29 cellular contexts compared by ENCODE assay signal in the genomic region with DNA sequence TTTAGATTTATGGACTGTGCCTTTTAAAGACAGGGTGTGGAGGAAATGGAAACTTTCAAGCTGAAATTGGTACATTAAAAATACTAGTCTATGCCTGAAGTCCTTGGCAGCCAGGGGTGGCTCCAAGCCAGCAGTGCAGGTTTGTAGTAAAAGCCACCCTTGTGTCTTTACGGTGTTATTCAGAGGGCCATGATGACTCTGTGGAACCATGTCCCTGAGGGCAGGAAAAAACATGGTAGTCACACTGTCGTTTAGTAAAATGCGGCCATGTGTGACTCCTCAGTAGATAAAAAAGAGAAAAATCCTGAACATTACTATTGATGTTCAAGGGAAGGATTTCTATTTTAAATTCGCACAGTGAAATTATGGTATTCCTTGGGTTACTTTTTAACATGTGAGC. TPM values are rescaled to one million over a fixed set of nuclear protein-coding genes. Genes with fewer than 3 reads are reported as not detected.
DNase-seq lines count a peak whose midpoint lies in the region; ATAC-seq and TF ChIP-seq lines count a peak whose summit lies in the region.
"Had no signal": no experiment of that assay in that cellular context is flagged by ENCODE, and none has a peak within 500 bp of the region (broad histone marks: within the 10 kb centered on the region; RNA-seq: fewer than 3 reads in every experiment).

No MANE protein-coding gene starts in this region.

- no peak for TF ChIP-seq CTCF in CD4-positive, alpha-beta T cell (IDR thresholded peaks at IDR 0.05)
- TF ChIP-seq CTCF in dorsolateral prefrontal cortex (IDR thresholded peaks at IDR 0.05 in 54 of 56, conservative IDR thresholded peaks at IDR 0.05 in 2 of 56; ENCODE audit: low read depth in 1 of 56, partially characterized antibody in 56 of 56) (no peak), thyroid gland (IDR thresholded peaks at IDR 0.05) (no peak)

- no peak overlapping the region for H2AFZ ChIP-seq in mesenchymal stem cell (ENCODE audit: low read depth, low read length)

- no peak overlapping the region for H2BK5ac ChIP-seq in mesenchymal stem cell (ENCODE audit: low read depth, low read length, poor library complexity, severe bottlenecking)

- peaks cover 55% of the 10 kb centered on the region for H3K4me1 Mint-ChIP-seq in CD4-positive, alpha-beta T cell (ENCODE audit: low read depth)
- peaks cover 26 to 65% (median 54%) of the 10 kb centered on the region in 4 donors for H3K4me1 Mint-ChIP-seq in naive thymus-derived CD8-positive, alpha-beta T cell

- peaks cover 22% of the 10 kb centered on the region for H3K79me1 ChIP-seq in mesenchymal stem cell (replicated peaks; ENCODE audit: low read length, poor library complexity, severe bottlenecking)

- no peaks in the 10 kb centered on the region for H3K27me3 ChIP-seq in CD4-positive, alpha-beta T cell (ENCODE audit: control insufficient read depth, insufficient read depth, low read length)
- no peaks in the 10 kb centered on the region for H3K27me3 ChIP-seq in dorsolateral prefrontal cortex
- no peaks in the 10 kb centered on the region for H3K27me3 ChIP-seq in mesenchymal stem cell (ENCODE audit: control insufficient read depth in 1 of 2, insufficient read depth in 1 of 2, low read length in 2 of 2)
- H3K27me3 ChIP-seq in thyroid gland = no peaks in the 10 kb centered on the region
- H3K27me3 ChIP-seq: adrenal gland, BE2C, body of pancreas had no signal

- WGBS in mesenchymal stem cell = 91% methylated on average over 4 of the region's 4 CpGs
- WGBS in thyroid gland, 2 donors = 62 to 67% methylated on average over 4 of the region's 4 CpGs

- no peak overlapping the region for H3K18ac ChIP-seq in mesenchymal stem cell (ENCODE audit: low read depth in 1 of 2, low read length in 2 of 2)

- H3K36me3 ChIP-seq in mesenchymal stem cell (ENCODE audit: control insufficient read depth in 1 of 2, insufficient read depth in 2 of 2, low read depth in 1 of 2, low read length in 2 of 2) (peaks cover 12 to 41% of the 10 kb centered on the region in 2 experiments), thyroid gland (peaks cover 0 to 2% of the 10 kb centered on the region in 2 donors)
- H3K36me3 ChIP-seq: BE2C had no signal

- no peaks in the 10 kb centered on the region for H3K9me3 ChIP-seq in CD4-positive, alpha-beta T cell (ENCODE audit: control insufficient read depth, low read length)
- no peaks in the 10 kb centered on the region for H3K9me3 ChIP-seq in mesenchymal stem cell (ENCODE audit: control insufficient read depth, low read length)
- H3K9me3 ChIP-seq in thyroid gland = no peaks in the 10 kb centered on the region
- H3K9me3 ChIP-seq: adrenal gland, BE2C, body of pancreas, Caco-2, psoas muscle had no signal

- peak overlapping the region; percentile 15 for H3K27ac Mint-ChIP-seq in CD4-positive, alpha-beta T cell
- peak overlapping the region in 1 of 10 donors; percentile 19 for H3K27ac Mint-ChIP-seq in naive thymus-derived CD8-positive, alpha-beta T cell
- H3K27ac Mint-ChIP-seq: activated CD8-positive, alpha-beta T cell treated with anti-CD3 and anti-CD28 coated beads for 36 hours; activated naive CD4-positive, alpha-beta T cell treated with anti-CD3 and anti-CD28 coated beads, Interleukin-2, amount 10 ng/mL, durations not matched to agents 7 days and 5 days; mesothelial cell of epicardium; naive B cell had no signal

- peaks cover 3% of the 10 kb centered on the region for H3K4me1 ChIP-seq in mesenchymal stem cell (ENCODE audit: control insufficient read depth, insufficient read depth, low read depth, low read length)
- H3K4me1 ChIP-seq in thyroid gland = peaks cover 8 to 19% of the 10 kb centered on the region in 2 donors
- H3K4me1 ChIP-seq: BE2C, Caco-2 had no signal

- no peak overlapping the region for H2BK12ac ChIP-seq in mesenchymal stem cell (ENCODE audit: low read length in 2 of 2)

- no peak overlapping the region for H4K91ac ChIP-seq in mesenchymal stem cell (ENCODE audit: low read length)

- no peak overlapping the region for H3K4ac ChIP-seq in mesenchymal stem cell (ENCODE audit: low read depth in 1 of 2, low read length in 2 of 2)

- no peak overlapping the region for H3K4me2 ChIP-seq in mesenchymal stem cell (ENCODE audit: low read length, poor library complexity, severe bottlenecking)

- H2AK5ac ChIP-seq in mesenchymal stem cell (ENCODE audit: low read length, severe bottlenecking) = no peak overlapping the region

- H3K4me3 ChIP-seq in dorsolateral prefrontal cortex (peak overlapping the region in 4 of 59 donors; percentile 0 to 31 (median 11)), mesenchymal stem cell (ENCODE audit: insufficient read depth in 1 of 2, low read depth in 1 of 2, low read length in 2 of 2) (no peak overlapping the region), thyroid gland (replicated peaks in 1 of 3) (no peak overlapping the region)
- H3K4me3 ChIP-seq: adrenal gland, body of pancreas, psoas muscle had no signal

- no peak for DNase-seq in CD4-positive, alpha-beta T cell
- DNase-seq in dorsolateral prefrontal cortex (no peak), mesenchymal stem cell (no peak), thyroid gland (peak; percentile 67 to 78), germinal center (ENCODE audit: low spot score) (no peak), NCI-H524 (lab: John Stamatoyannopoulos, UW) (no peak)
- no peak for DNase-seq in naive thymus-derived CD8-positive, alpha-beta T cell
- DNase-seq: activated CD8-positive, alpha-beta memory T cell treated with anti-CD3 and anti-CD28 coated beads, Interleukin-2, amount 50 U/mL, for 48 hours; activated CD8-positive, alpha-beta T cell treated with anti-CD3 and anti-CD28 coated beads for 36 hours; activated naive CD4-positive, alpha-beta T cell treated with anti-CD3 and anti-CD28 coated beads, Interleukin-2, amount 10 ng/mL, durations not matched to agents 7 days and 5 days; adrenal gland; BE2C; Caco-2; DMS79 treated with DMSO at 0.1 percent for 48 hours; GDM1; Karpas-422; left ventricle myocardium superior; MV-4-11; naive B cell; NCI-H1436; NCI-H2107; NCI-H345; psoas muscle; SHP77; stimulated activated CD4-positive, alpha-beta T cell treated with anti-CD3 and anti-CD28 coated beads, Interleukin-4, amount 100 ng/mL, for 24 hours had no signal

- TF ChIP-seq POLR2A in thyroid gland (IDR thresholded peaks at IDR 0.05) = no peak

- CTCF ChIA-PET in CD4-positive, alpha-beta T cell (lab: Charles Lee) = no interaction called here

- peaks cover 49% of the 10 kb centered on the region for H3K36me3 Mint-ChIP-seq in CD4-positive, alpha-beta T cell (ENCODE audit: low read depth)
- H3K36me3 Mint-ChIP-seq in naive thymus-derived CD8-positive, alpha-beta T cell = peaks cover 5 to 42% (median 34%) of the 10 kb centered on the region in 3 donors

- H3K14ac ChIP-seq in mesenchymal stem cell (ENCODE audit: low read length in 2 of 2) = no peak overlapping the region

- H2BK15ac ChIP-seq in mesenchymal stem cell (ENCODE audit: low read depth, poor library complexity, severe bottlenecking) = no peak overlapping the region

- H3K9ac ChIP-seq in mesenchymal stem cell (ENCODE audit: low read length) = no peak overlapping the region

- no peak overlapping the region for H3K23ac ChIP-seq in mesenchymal stem cell (ENCODE audit: low read length in 2 of 2)

- no peak overlapping the region for H2BK120ac ChIP-seq in mesenchymal stem cell (ENCODE audit: low read depth, low read length)

- no peak overlapping the region for H3K4me3 Mint-ChIP-seq in CD4-positive, alpha-beta T cell
- peak overlapping the region in 1 of 10 donors; percentile 14 for H3K4me3 Mint-ChIP-seq in naive thymus-derived CD8-positive, alpha-beta T cell
- H3K4me3 Mint-ChIP-seq: activated CD8-positive, alpha-beta T cell treated with anti-CD3 and anti-CD28 coated beads for 36 hours; activated naive CD4-positive, alpha-beta T cell treated with anti-CD3 and anti-CD28 coated beads, Interleukin-2, amount 10 ng/mL, durations not matched to agents 7 days and 5 days; mesothelial cell of epicardium had no signal

- no peaks in the 10 kb centered on the region for H3K9me3 Mint-ChIP-seq in CD4-positive, alpha-beta T cell
- H3K9me3 Mint-ChIP-seq in naive thymus-derived CD8-positive, alpha-beta T cell = peaks cover 0 to 5% (median 0%) of the 10 kb centered on the region in 9 donors
- H3K9me3 Mint-ChIP-seq: activated naive CD4-positive, alpha-beta T cell treated with anti-CD3 and anti-CD28 coated beads, Interleukin-2, amount 10 ng/mL, durations not matched to agents 7 days and 5 days; activated T-helper 1 cell treated with anti-CD3 and anti-CD28 coated beads, Interleukin-12 subunit alpha, Interleukin-12 subunit beta, Interleukin-2, Interleukin-4 antibody, amounts not matched to agents 30 ng/mL and 10 ng/mL and 1 ng/mL, durations not matched to agents 14 hours and 24 hours and 36 hours; mesothelial cell of epicardium; naive B cell had no signal

- no peak overlapping the region for H3K27ac ChIP-seq in CD4-positive, alpha-beta T cell (ENCODE audit: low read depth, low read length)
- peak overlapping the region in 30 of 59 donors; percentile 3 to 95 (median 37) for H3K27ac ChIP-seq in dorsolateral prefrontal cortex
- peak overlapping the region; percentile 77 for H3K27ac ChIP-seq in mesenchymal stem cell (ENCODE audit: low read length, poor library complexity, severe bottlenecking)
- H3K27ac ChIP-seq in thyroid gland = no peak overlapping the region
- H3K27ac ChIP-seq: adrenal gland, body of pancreas, psoas muscle had no signal

- no peak for ATAC-seq in CD4-positive, alpha-beta T cell (ENCODE audit: poor library complexity)
- ATAC-seq in naive thymus-derived CD8-positive, alpha-beta T cell = no peak
- ATAC-seq: activated CD8-positive, alpha-beta T cell treated with anti-CD3 and anti-CD28 coated beads for 36 hours; body of pancreas; HCT116; left ventricle myocardium superior; psoas muscle had no signal

- H4K8ac ChIP-seq in mesenchymal stem cell (ENCODE audit: low read length) = no peak overlapping the region

- POLR2A ChIA-PET in CD4-positive, alpha-beta T cell (lab: Charles Lee) = no interaction called here
- POLR2A ChIA-PET in naive thymus-derived CD8-positive, alpha-beta T cell (lab: Charles Lee) = no interaction called here

- no peaks in the 10 kb centered on the region for H3K27me3 Mint-ChIP-seq in CD4-positive, alpha-beta T cell
- H3K27me3 Mint-ChIP-seq in naive thymus-derived CD8-positive, alpha-beta T cell = no peaks in the 10 kb centered on the region
- H3K27me3 Mint-ChIP-seq: activated CD8-positive, alpha-beta T cell treated with anti-CD3 and anti-CD28 coated beads for 36 hours had no signal

- intact Hi-C loops in CD4-positive, alpha-beta T cell (cut with DNase I, micrococcal nuclease) = no loop called here
- intact Hi-C loops in dorsolateral prefrontal cortex (cut with DNase I) (loop anchor here in 1 of 2 donors (5.0 kb wide), 1 partner anchor 221 kb away; no protein-coding TSS in a partner anchor), thyroid gland (cut with DNase I) (loop anchor here (10.0 kb wide), 1 partner anchor 88 kb away; a partner anchor contains a TSS)

RNA-seq across cellular contexts. Expression of a gene that starts 2.7 kb away (rescaled TPM):
- total RNA-seq in CD4-positive, alpha-beta T cell = 10 to 100 TPM; 15.3 to 15.9 TPM
- total RNA-seq in dorsolateral prefrontal cortex = 10 to 100 TPM; 30.1 to 55.7 (median 39.8) TPM
- polyA plus RNA-seq in mesenchymal stem cell (2013, experiment 1 of 2) = 4.5 TPM
- 5.7 TPM for polyA plus RNA-seq in mesenchymal stem cell (2013, experiment 2 of 2)
- total RNA-seq in thyroid gland = 10 to 100 TPM; 24.9 to 26.6 (median 25.9) TPM
- 10 to 100 TPM; 32.7 to 34.8 TPM for total RNA-seq in naive thymus-derived CD8-positive, alpha-beta T cell
- polyA plus RNA-seq in naive thymus-derived CD8-positive, alpha-beta T cell = 1 to 10 TPM; 7.4 to 10.0 (median 9.4) TPM

Comparison
In these comparisons a context has a peak if more than half of its experiments do, and no peak if none do; other contexts are left out.
1. DNase-seq: peak in thyroid gland (2 of 2); none in CD4-positive, alpha-beta T cell (0 of 10), dorsolateral prefrontal cortex (0 of 10), mesenchymal stem cell (single experiment), germinal center (single experiment), NCI-H524 (0 of 2) and naive thymus-derived CD8-positive, alpha-beta T cell (0 of 10).
2. H3K27ac ChIP-seq: peak in dorsolateral prefrontal cortex (30 of 59) and mesenchymal stem cell (single experiment); none in CD4-positive, alpha-beta T cell (single experiment) and thyroid gland (0 of 3).